ENCODE assay signal across 1 cellular context in genomic region chr15:50354838-50355611, GRCh38.
TF ChIP-seq lines count a peak whose summit lies in the region.

Gene GABPB1, minus strand, starts transcription at chr15:50355198. Its CDS starts 45,400 bp downstream, at chr15:50309798.

TF ChIP-seq in K562, 482 proteins besides CTCF, POLR2A, EP300 and RAD21 (continued from another document and continues in another):
- TF ChIP-seq NKRF (IDR thresholded peaks at IDR 0.05; ENCODE audit: borderline replicate concordance) (peak; percentile 91; the same call in 1 of the 2 replicates), ILK (tag; IDR thresholded peaks at IDR 0.05; ENCODE audit: borderline replicate concordance, low read depth) (no peak), SNRNP70 (optimal IDR thresholded peaks at IDR 0.05; ENCODE audit: low read depth, low read length) (no peak), SRF (CRISPR knock-in tag; IDR thresholded peaks at IDR 0.05) (no peak), RFX1 (IDR thresholded peaks at IDR 0.05) (no peak), RB1 (IDR thresholded peaks at IDR 0.05; ENCODE audit: low read depth) (peak; percentile 59), ZNF551 (CRISPR knock-in tag; IDR thresholded peaks at IDR 0.05) (no peak), RCOR1 (IDR thresholded peaks at IDR 0.05; ENCODE audit: borderline replicate concordance in 1 of 2, low read depth in 2 of 2, low read length in 2 of 2) (peak; percentile 15 to 58; a peak in 2 of 4 replicates), CHD7 (IDR thresholded peaks at IDR 0.05; ENCODE audit: low read depth, low read length) (no peak), ARID2 (IDR thresholded peaks at IDR 0.05) (no peak), COPS2 (conservative IDR thresholded peaks at IDR 0.05) (no peak), ZBTB9 (CRISPR knock-in tag; IDR thresholded peaks at IDR 0.05) (peak; percentile 45; the same call in 1 of the 2 replicates), NONO (IDR thresholded peaks at IDR 0.05; ENCODE audit: low read depth in 2 of 2, low read length in 1 of 2) (no peak), NR3C1 (CRISPR knock-in tag; IDR thresholded peaks at IDR 0.05) (no peak; the same call in 1 of the 2 replicates), CCAR2 (IDR thresholded peaks at IDR 0.05; ENCODE audit: low read depth, low read length) (no peak), ZNF77 (CRISPR knock-in tag; IDR thresholded peaks at IDR 0.05) (no peak), ZNF12 (CRISPR knock-in tag; IDR thresholded peaks at IDR 0.05) (peak; percentile 41; the same call in 1 of the 2 replicates), ZNF740 (CRISPR knock-in tag; IDR thresholded peaks at IDR 0.05) (no peak; the same call in 1 of the 2 replicates), ZNF740 (tag; IDR thresholded peaks at IDR 0.05) (no peak), ZBTB43 (CRISPR knock-in tag; IDR thresholded peaks at IDR 0.05) (peak; percentile 40; the same call in 1 of the 2 replicates), NCOA6 (IDR thresholded peaks at IDR 0.05) (no peak), ZNF644 (tag; IDR thresholded peaks at IDR 0.05; ENCODE audit: low read depth) (no peak), EP400 (IDR thresholded peaks at IDR 0.05) (peak; percentile 100), RBBP5 (IDR thresholded peaks at IDR 0.05; ENCODE audit: borderline replicate concordance, insufficient read depth, low read length, poor library complexity, severe bottlenecking) (peak; percentile 91), TSHZ1 (CRISPR knock-in tag; IDR thresholded peaks at IDR 0.05) (no peak), PHF20 (IDR thresholded peaks at IDR 0.05; ENCODE audit: partially characterized antibody) (peak; percentile 47), HDAC2 (IDR thresholded peaks at IDR 0.05) (0 out of 2 replicates have a peak, but pooled peaks have one; percentile 81), CEBPZ (IDR thresholded peaks at IDR 0.05; ENCODE audit: borderline replicate concordance, low read depth, low read length) (no peak), ZNF445 (CRISPR knock-in tag; IDR thresholded peaks at IDR 0.05; ENCODE audit: low read depth) (no peak), XRCC3 (IDR thresholded peaks at IDR 0.05) (no peak), HLTF (IDR thresholded peaks at IDR 0.05) (peak; percentile 69), ZNF695 (CRISPR knock-in tag; IDR thresholded peaks at IDR 0.05) (no peak), FOXJ3 (CRISPR knock-in tag; IDR thresholded peaks at IDR 0.05) (no peak), CC2D1A (IDR thresholded peaks at IDR 0.05) (peak; percentile 20; the same call in 1 of the 2 replicates), PPARD (CRISPR knock-in tag; IDR thresholded peaks at IDR 0.05) (no peak), FOXA1 (IDR thresholded peaks at IDR 0.05; ENCODE audit: borderline replicate concordance) (no peak), DDX20 (tag; IDR thresholded peaks at IDR 0.05; ENCODE audit: low read depth) (0 out of 2 replicates have a peak, but pooled peaks have one; percentile 21)
